26 cellular contexts compared by ENCODE assay signal in genomic region chr19:4764290-4764660, GRCh38.
"Had no signal": no experiment of that assay in that cellular context is flagged by ENCODE, and none has a peak within 500 bp of the region (broad histone marks: within the 10 kb centered on the region; RNA-seq: fewer than 3 reads in every experiment).

No MANE protein-coding gene starts in this region.

- H3K27me3 ChIP-seq: colonic mucosa, vagina had no signal

- H3K36me3 Mint-ChIP-seq: memory B cell; mesothelial cell of epicardium; natural killer cell treated with Interleukin-12 subunit alpha and Interleukin-12 subunit beta and Interleukin-15 and Interleukin-18, amount 100 ng/mL, for 72 hours had no signal

- H3K27ac Mint-ChIP-seq: dendritic cell treated with granulocyte-macrophage colony-stimulating factor and Interleukin-4, amounts not matched to agents 40 ng/mL and 50 ng/mL, for 4 days; memory B cell; mesothelial cell of epicardium; naive B cell; natural killer cell treated with Interleukin-12 subunit alpha and Interleukin-12 subunit beta and Interleukin-15 and Interleukin-18, amount 100 ng/mL, for 72 hours; stimulated activated naive CD8-positive, alpha-beta T cell treated with anti-CD3 and anti-CD28 coated beads, Interleukin-15, amount 100 ng/mL, for 72 hours had no signal

- H3K4me3 Mint-ChIP-seq: dendritic cell treated with granulocyte-macrophage colony-stimulating factor and Interleukin-4, amounts not matched to agents 40 ng/mL and 50 ng/mL, for 4 days; memory B cell; mesothelial cell of epicardium; naive B cell; natural killer cell treated with Interleukin-12 subunit alpha and Interleukin-12 subunit beta and Interleukin-15 and Interleukin-18, amount 100 ng/mL, for 72 hours; stimulated activated naive CD8-positive, alpha-beta T cell treated with anti-CD3 and anti-CD28 coated beads, Interleukin-15, amount 100 ng/mL, for 72 hours had no signal

- H2AFZ ChIP-seq: parathyroid adenoma had no signal

- H3K4me3 ChIP-seq: colonic mucosa, esophagus squamous epithelium, lung, mucosa of descending colon, smooth muscle cell, suprapubic skin, transverse colon, vagina had no signal

- H3K9me3 Mint-ChIP-seq: dendritic cell treated with granulocyte-macrophage colony-stimulating factor and Interleukin-4, amounts not matched to agents 40 ng/mL and 50 ng/mL, for 4 days; memory B cell; mesothelial cell of epicardium; natural killer cell treated with Interleukin-12 subunit alpha and Interleukin-12 subunit beta and Interleukin-15 and Interleukin-18, amount 100 ng/mL, for 72 hours had no signal

- H3K79me2 ChIP-seq: parathyroid adenoma had no signal

- H3K9ac ChIP-seq: parathyroid adenoma had no signal

- H3K27ac ChIP-seq: colonic mucosa, esophagus squamous epithelium, parathyroid adenoma, suprapubic skin, transverse colon, vagina had no signal

- FAIRE-seq: kidney had no signal

- H3K9me3 ChIP-seq: colonic mucosa, esophagus squamous epithelium, mucosa of descending colon, suprapubic skin, transverse colon, vagina had no signal

- DNase-seq: colonic mucosa; effector CD8-positive, alpha-beta T cell; erythroblast; esophagus squamous epithelium; foreskin melanocyte; kidney; mucosa of descending colon; naive B cell; stimulated activated CD4-positive, alpha-beta T cell treated with anti-CD3 and anti-CD28 coated beads, Interleukin-12 subunit alpha, Interleukin-12 subunit beta, amount 100 ng/mL, for 4 hours; stimulated activated CD4-positive, alpha-beta T cell treated with anti-CD3 and anti-CD28 coated beads, Interleukin-1b, Interleukin-23, amount 100 ng/mL, for 48 hours; stimulated activated CD4-positive, alpha-beta T cell treated with anti-CD3 and anti-CD28 coated beads, Interleukin-4, amount 100 ng/mL, for 1 hour; stimulated activated CD8-positive, alpha-beta memory T cell treated with anti-CD3 and anti-CD28 coated beads, Interleukin-4, amount 100 ng/mL, for 48 hours; stimulated activated naive CD4-positive, alpha-beta T cell; stimulated activated naive CD8-positive, alpha-beta T cell treated with anti-CD3 and anti-CD28 coated beads, Interleukin-15, amount 100 ng/mL, for 72 hours; transverse colon had no signal

- H3K4me2 ChIP-seq: smooth muscle cell had no signal

- H3K36me3 ChIP-seq: colonic mucosa, esophagus squamous epithelium, suprapubic skin, transverse colon, vagina had no signal

- ATAC-seq: left lobe of liver; mucosa of descending colon; natural killer cell treated with Interleukin-12 subunit alpha and Interleukin-12 subunit beta and Interleukin-15 and Interleukin-18, amount 100 ng/mL, for 72 hours; sciatic nerve; stimulated activated naive CD8-positive, alpha-beta T cell treated with anti-CD3 and anti-CD28 coated beads, Interleukin-15, amount 100 ng/mL, for 72 hours had no signal
